Comparison of ENCODE assay signal across 15 cellular contexts in genomic region chr10:128084991-128085390, GRCh38.
"Had no signal": no experiment of that assay in that cellular context is flagged by ENCODE, and none has a peak within 500 bp of the region (broad histone marks: within the 10 kb centered on the region; RNA-seq: fewer than 3 reads in every experiment).

No MANE protein-coding gene starts in this region.

- H3K36me3 Mint-ChIP-seq: type B pancreatic cell had no signal

- H3K27ac Mint-ChIP-seq: nephron, type B pancreatic cell had no signal

- DNase-seq: cerebellar nuclear complex; dermis blood vessel endothelial cell; heart left ventricle; hippocampal formation; kidney glomerular epithelial cell; mammary epithelial cell; mucosa of descending colon; posterior cingulate gyrus; small intestine; stimulated activated CD4-positive, alpha-beta T cell treated with anti-CD3 and anti-CD28 coated beads, Interleukin-12 subunit alpha, Interleukin-12 subunit beta, amount 100 ng/mL, for 4 hours; stimulated activated naive CD4-positive, alpha-beta T cell treated with Interleukin-2 at 50 U/mL for 16 hours; thyroid gland had no signal

- H3K4me3 Mint-ChIP-seq: nephron, type B pancreatic cell had no signal

- ATAC-seq: esophagus mucosa, mucosa of descending colon had no signal

- H3K9me3 Mint-ChIP-seq: nephron, type B pancreatic cell had no signal

- H3K4me1 Mint-ChIP-seq: nephron had no signal
